ENCODE assay signal across 8 cellular contexts in genomic region chr2:43225788-43226557, GRCh38. TPM values are rescaled to one million over a fixed set of nuclear protein-coding genes. Genes with fewer than 3 reads are reported as not detected.
A peak's percentile ranks its signal among the peaks of the same experiment; 100 is the strongest.
DNase-seq lines count a peak whose midpoint lies in the region; ATAC-seq, FAIRE-seq and TF ChIP-seq lines count a peak whose summit lies in the region.

No MANE protein-coding gene starts in this region.

- DNase-seq in NCI-H1694 treated with DMSO at 0.1 percent for 48 hours (lab: John Stamatoyannopoulos, UW) (peak; percentile 28), NCI-H1694 (lab: John Stamatoyannopoulos, UW) (no peak), NCI-H146 treated with DMSO at 0.1 percent for 48 hours (lab: John Stamatoyannopoulos, UW; ENCODE audit: unreplicated experiment) (peak; percentile 50), H1 (ENCODE audit: low read depth in 1 of 2, low spot score in 2 of 2) (peak in 1 of 2 experiments; percentile 80), mesenteric fat pad (ENCODE audit: low spot score) (peak; percentile 94)
- DNase-seq in activated CD8-positive, alpha-beta T cell treated with anti-CD3 and anti-CD28 coated beads for 36 hours = peak; percentile 81
- peak; percentile 70 to 75 for DNase-seq in stimulated activated CD8-positive, alpha-beta memory T cell treated with anti-CD3 and anti-CD28 coated beads, Interleukin-15, amount 100 ng/mL, for 48 hours (ENCODE audit: low read depth in 2 of 2)

- peak overlapping the region; percentile 68 to 88 (median 85) for H3K4me3 ChIP-seq in H1 (ENCODE audit: extremely low read depth in 1 of 4, insufficient read depth in 2 of 4, low read depth in 3 of 4, low read length in 4 of 4)

- H3K9ac ChIP-seq in H1 (replicated peaks in 1 of 4; ENCODE audit: extremely low read depth in 1 of 4, low read depth in 3 of 4, low read length in 3 of 4) = peak overlapping the region; percentile 48 to 79 (median 77)

- POLR2A ChIA-PET in activated CD8-positive, alpha-beta T cell treated with anti-CD3 and anti-CD28 coated beads for 36 hours (lab: Charles Lee) = interaction anchor here (0.7 to 14.1 kb wide), 17 partner anchors 7 to 415 kb away, joined by 3 to 549 read pairs (median 5); no protein-coding TSS in a partner anchor
- POLR2A ChIA-PET in H1 (lab: Charles Lee; ENCODE audit: partially characterized antibody) = interaction anchor here (0.6 to 8.6 kb wide), 19 partner anchors 9 to 416 kb away, joined by 3 to 52 read pairs (median 5); no protein-coding TSS in a partner anchor

- no peak overlapping the region for H2AFZ ChIP-seq in H1 (ENCODE audit: low read length)

- peak overlapping the region; percentile 90 for H4K8ac ChIP-seq in H1 (ENCODE audit: extremely low read depth, insufficient read depth, low read length)

- H3K9me3 Mint-ChIP-seq in activated CD8-positive, alpha-beta T cell treated with anti-CD3 and anti-CD28 coated beads for 36 hours = no peaks in the 10 kb centered on the region

- 0% methylated on average over 34 of the region's 80 CpGs; no CpG with 5 or more reads in 1 of the 2 experiments for WGBS in H1 (ENCODE audit: extremely low coverage in 1 of 2, insufficient coverage in 1 of 2, insufficient read length in 1 of 2, insufficient replicate concordance in 2 of 2, low coverage in 1 of 2, low lambda C conversion rate in 2 of 2, missing lambda C conversion rate in 1 of 2), 2 experiments

- H3K23me2 ChIP-seq in H1 (ENCODE audit: low read depth, low read length) = peaks cover 3% of the 10 kb centered on the region

- peaks cover 11% of the 10 kb centered on the region in 2 experiments for H4K20me1 ChIP-seq in H1 (replicated peaks in 1 of 2; ENCODE audit: control insufficient read depth in 1 of 2, insufficient read depth in 2 of 2, low read length in 2 of 2)

- no peaks in the 10 kb centered on the region for H3K27me3 ChIP-seq in H1 (replicated peaks in 1 of 4; ENCODE audit: control insufficient read depth in 3 of 4, extremely low read depth in 1 of 4, insufficient read depth in 3 of 4, low read length in 3 of 4)

- H3K27ac Mint-ChIP-seq in activated CD8-positive, alpha-beta T cell treated with anti-CD3 and anti-CD28 coated beads for 36 hours = peak overlapping the region; percentile 95

- no peaks in the 10 kb centered on the region for H3K27me3 Mint-ChIP-seq in activated CD8-positive, alpha-beta T cell treated with anti-CD3 and anti-CD28 coated beads for 36 hours

- no peak overlapping the region for H2AK5ac ChIP-seq in H1 (ENCODE audit: low read depth, low read length)

- TF ChIP-seq CTCF in activated CD8-positive, alpha-beta T cell treated with anti-CD3 and anti-CD28 coated beads for 36 hours (IDR thresholded peaks at IDR 0.05) = no peak
- no peak for TF ChIP-seq CTCF in H1 (IDR thresholded peaks at IDR 0.05; ENCODE audit: control extremely low read depth in 1 of 3, insufficient read depth in 1 of 3, low read depth in 1 of 3, low read length in 3 of 3)

- TF ChIP-seq RAD21 in H1 (IDR thresholded peaks at IDR 0.05 in 1 of 2, conservative IDR thresholded peaks at IDR 0.05 in 1 of 2; ENCODE audit: low read depth in 2 of 2, low read length in 2 of 2) = no peak

- H2BK120ac ChIP-seq in H1 (replicated peaks; ENCODE audit: low read depth, low read length) = peak overlapping the region; percentile 29

- H3K14ac ChIP-seq in H1 (ENCODE audit: insufficient read length) = no peak overlapping the region

- peaks cover 39% of the 10 kb centered on the region for H3K4me1 Mint-ChIP-seq in activated CD8-positive, alpha-beta T cell treated with anti-CD3 and anti-CD28 coated beads for 36 hours (ENCODE audit: low read depth)

- H3K4me1 ChIP-seq in H1 (replicated peaks in 1 of 4; ENCODE audit: control insufficient read depth in 3 of 4, insufficient read depth in 4 of 4, low read length in 3 of 4) = peaks cover 9 to 21% (median 15%) of the 10 kb centered on the region in 4 experiments; a peak in 6 of 7 replicates

- peak overlapping the region; percentile 83; the same call in 1 of the 2 replicates for H2BK5ac ChIP-seq in H1 (ENCODE audit: low read depth, low read length)

- no peak overlapping the region for H2BK12ac ChIP-seq in H1 (ENCODE audit: low read depth, low read length)

- H3K9me3 ChIP-seq in H1 (ENCODE audit: insufficient read depth in 2 of 2, low read depth in 1 of 2, low read length in 1 of 2) = no peaks in the 10 kb centered on the region

- ATAC-seq in HG02571 (IDR thresholded peaks at IDR 0.05; ENCODE audit: unreplicated experiment) = peak; percentile 33
- ATAC-seq in activated CD8-positive, alpha-beta T cell treated with anti-CD3 and anti-CD28 coated beads for 36 hours = peak; percentile 18

- CTCF ChIA-PET in activated CD8-positive, alpha-beta T cell treated with anti-CD3 and anti-CD28 coated beads for 36 hours (lab: Charles Lee) = interaction anchor here (0.8 to 19.3 kb wide), 6 partner anchors 8 to 259 kb away, joined by 3 to 647 read pairs (median 24); no protein-coding TSS in a partner anchor
- CTCF ChIA-PET in H1 (lab: Charles Lee; ENCODE audit: partially characterized antibody) = interaction anchor here (0.9 to 7.4 kb wide), 19 partner anchors 10 to 258 kb away, joined by 3 to 101 read pairs (median 15); no protein-coding TSS in a partner anchor

- H3K4me2 ChIP-seq in H1 (ENCODE audit: insufficient read depth in 1 of 2, low read depth in 2 of 2, low read length in 2 of 2) = peak overlapping the region; percentile 78 to 80

- peak overlapping the region; percentile 67 for H4K91ac ChIP-seq in H1 (replicated peaks; ENCODE audit: insufficient read length, low read length)

- peak overlapping the region; percentile 91 for H3K56ac ChIP-seq in H1 (replicated peaks; ENCODE audit: insufficient read length, low read depth, low read length)

- peak overlapping the region; percentile 69 for H3K4ac ChIP-seq in H1 (replicated peaks; ENCODE audit: insufficient read length, low read depth, low read length)

- no peak for FAIRE-seq in H1 (lab: Jason Lieb, UNC)

- H3K79me1 ChIP-seq in H1 (ENCODE audit: low read depth, low read length) = no peaks in the 10 kb centered on the region

- H3K36me3 ChIP-seq in H1 (ENCODE audit: control insufficient read depth in 2 of 4, insufficient read depth in 4 of 4, low read length in 3 of 4) = peaks cover 2 to 35% (median 17%) of the 10 kb centered on the region in 4 experiments; a peak in 6 of 8 replicates

- no peak overlapping the region for H2BK15ac ChIP-seq in H1 (ENCODE audit: low read length)

- no peak for TF ChIP-seq EP300 in H1 (IDR thresholded peaks at IDR 0.05; ENCODE audit: borderline replicate concordance in 1 of 2, low read depth in 2 of 2, low read length in 2 of 2)

- H3K23ac ChIP-seq in H1 (ENCODE audit: insufficient read length) = no peak overlapping the region

- peak overlapping the region; percentile 94 for H3K4me3 Mint-ChIP-seq in activated CD8-positive, alpha-beta T cell treated with anti-CD3 and anti-CD28 coated beads for 36 hours

- intact Hi-C loops in activated CD8-positive, alpha-beta T cell treated with anti-CD3 and anti-CD28 coated beads for 36 hours (cut with micrococcal nuclease) = loop anchor here (1.0 to 10.0 kb wide), 3 partner anchors 95 to 256 kb away; no protein-coding TSS in a partner anchor

- peak overlapping the region; percentile 75; the same call in 1 of the 2 replicates for H3K18ac ChIP-seq in H1 (ENCODE audit: extremely low read depth, low read length)

- H4K5ac ChIP-seq in H1 (ENCODE audit: insufficient read length, low read depth, low read length) = peak overlapping the region; percentile 91

- H3K27ac ChIP-seq in H1 (ENCODE audit: low read depth, low read length) = peak overlapping the region; percentile 64

- H3K79me2 ChIP-seq in H1 (ENCODE audit: control insufficient read depth in 1 of 2, insufficient read depth in 2 of 2, low read length in 2 of 2) = peaks cover 17 to 60% of the 10 kb centered on the region in 2 experiments

- H2BK20ac ChIP-seq in H1 (ENCODE audit: low read length) = no peak overlapping the region

- no peak for TF ChIP-seq POLR2A in H1 (IDR thresholded peaks at IDR 0.05; ENCODE audit: control extremely low read depth in 1 of 2, low read depth in 2 of 2, low read length in 2 of 2)

- H3K36me3 Mint-ChIP-seq in activated CD8-positive, alpha-beta T cell treated with anti-CD3 and anti-CD28 coated beads for 36 hours (ENCODE audit: low read depth) = peaks cover 53% of the 10 kb centered on the region

TF ChIP-seq in H1, 55 proteins besides CTCF, POLR2A, EP300 and RAD21 (continues in another document):
- TF ChIP-seq RNF2 (IDR thresholded peaks at IDR 0.05; ENCODE audit: borderline replicate concordance, low read depth, low read length, missing control alignments, poor library complexity, severe bottlenecking) (no peak), CEBPB (IDR thresholded peaks at IDR 0.05; ENCODE audit: low read depth, low read length) (no peak), TAF7 (optimal IDR thresholded peaks at IDR 0.05; ENCODE audit: borderline replicate concordance, low read depth, low read length) (peak; percentile 30), GABPA (IDR thresholded peaks at IDR 0.05; ENCODE audit: borderline replicate concordance, insufficient read depth, low read length) (no peak), POU5F1 (IDR thresholded peaks at IDR 0.05; ENCODE audit: low read depth, low read length) (no peak), ATF3 (IDR thresholded peaks at IDR 0.05; ENCODE audit: insufficient read depth, low read depth, low read length) (0 out of 2 replicates have a peak, but pooled peaks have one; percentile 4), POLR2AphosphoS5 (IDR thresholded peaks at IDR 0.05; ENCODE audit: low read depth, low read length) (peak; percentile 48; the same call in 1 of the 2 replicates)

RNA-seq across cellular contexts. Expression of gene ZFP36L2, which starts 0.4 kb away (rescaled TPM):
- 100 to 1,000 TPM; 102 to 106 TPM for total RNA-seq in activated CD8-positive, alpha-beta T cell treated with anti-CD3 and anti-CD28 coated beads for 36 hours
- 102 and 109 TPM in 2 replicates for total RNA-seq in H1 (2021; fragmentation: NEBNext Ultra II Directional; extraction: Animal tissue kit (Norgen Biotek cat#: 25700))
- 13.4 and 15.6 TPM in 2 replicates for polyA plus RNA-seq in H1 (2011; rRNA removed)
- polyA plus RNA-seq in H1 (2011; cell fraction: cytosol; rRNA removed) = 10.6 TPM
- polyA plus RNA-seq in H1 (2011; cell fraction: nucleus; rRNA removed) = 10.7 TPM
- 31.8 to 48.4 TPM (median 38.8 TPM) in 4 replicates for polyA plus RNA-seq in H1 (2012, experiment 1 of 2)
- 44.9 TPM for polyA plus RNA-seq in H1 (2012, experiment 2 of 2)
- 57.0 TPM for polyA plus RNA-seq in H1 (2013, experiment 1 of 2)
- 62.5 TPM for polyA plus RNA-seq in H1 (2013, experiment 2 of 2)
- 4.5 and 4.8 TPM in 2 replicates for polyA minus RNA-seq in H1 (2011; rRNA and poly(A)+ RNA removed)
- 29.6 TPM for polyA minus RNA-seq in H1 (2011; cell fraction: cytosol; rRNA and poly(A)+ RNA removed)
- 20.3 TPM for polyA minus RNA-seq in H1 (2011; cell fraction: nucleus; rRNA and poly(A)+ RNA removed)
- 237 TPM for total RNA-seq in mesenteric fat pad
